In genomic region chr10:77197544-77197943, GRCh38 we compare ENCODE assay signal across 23 cellular contexts.
DNase-seq lines count a peak whose midpoint lies in the region; ATAC-seq, FAIRE-seq and TF ChIP-seq lines count a peak whose summit lies in the region.
"Had no signal": no experiment of that assay in that cellular context is flagged by ENCODE, and none has a peak within 500 bp of the region (broad histone marks: within the 10 kb centered on the region; RNA-seq: fewer than 3 reads in every experiment).

No MANE protein-coding gene starts in this region.

- H3K9me3 Mint-ChIP-seq in stimulated activated memory B cell treated with anti-CD40 and anti-IgM and Interleukin-4, amounts not matched to agents 10 μg/mL and 1 μg/mL and 100 μg/mL, for 72 hours, result no peaks in the 10 kb centered on the region
- H3K9me3 Mint-ChIP-seq: activated CD8-positive, alpha-beta T cell treated with anti-CD3 and anti-CD28 coated beads for 36 hours; CD4-positive, alpha-beta T cell; dendritic cell treated with granulocyte-macrophage colony-stimulating factor and Interleukin-4, amounts not matched to agents 40 ng/mL and 50 ng/mL, for 4 days had no signal

- no peak overlapping the region for H3K9ac ChIP-seq in GM12878 (ENCODE audit: control insufficient read depth, insufficient read depth, low read length)
- H3K9ac ChIP-seq: parathyroid adenoma had no signal

- H3K27me3 Mint-ChIP-seq in stimulated activated memory B cell treated with anti-CD40 and anti-IgM and Interleukin-4, amounts not matched to agents 10 μg/mL and 1 μg/mL and 100 μg/mL, for 72 hours, result peaks cover 38% of the 10 kb centered on the region

- FAIRE-seq in GM12878 (lab: Jason Lieb, UNC), result peak; percentile 62
- FAIRE-seq: islet of Langerhans had no signal

- H3K4me1 ChIP-seq in GM12878 (ENCODE audit: control insufficient read depth, insufficient read depth, low read length), result no peaks in the 10 kb centered on the region; the same call in 1 of the 2 replicates
- no peaks in the 10 kb centered on the region for H3K4me1 ChIP-seq in A673 (ENCODE audit: insufficient read depth, low read length, poor library complexity, severe bottlenecking)
- no peaks in the 10 kb centered on the region for H3K4me1 ChIP-seq in testis
- H3K4me1 ChIP-seq: adrenal gland, parathyroid adenoma, right lobe of liver had no signal

- intact Hi-C loops in GM12878 (cut with micrococcal nuclease; ENCODE audit: unreplicated experiment), result no loop called here
- intact Hi-C loops in A673 (cut with micrococcal nuclease; ENCODE audit: unreplicated experiment), result no loop called here
- intact Hi-C loops in testis (cut with DNase I; ENCODE audit: low total_unique reads), result no loop called here

- under 1% methylated on average over 12 of the region's 12 CpGs for WGBS in GM12878 (ENCODE audit: insufficient coverage, insufficient replicate concordance, low lambda C conversion rate, missing lambda C conversion rate)
- WGBS in testis, 2 donors, result 90 to 91% methylated on average over 12 of the region's 12 CpGs

- CTCF ChIA-PET in GM12878 (lab: Yijun Ruan, JAX), result interaction anchor here (1.4 to 4.8 kb wide), 4 partner anchors 9 to 45 kb away, joined by 3 to 18 read pairs (median 6); no protein-coding TSS in a partner anchor
- CTCF ChIA-PET in A673 (lab: Charles Lee), result no interaction called here

- POLR2A ChIA-PET in GM12878 (lab: Charles Lee) (no interaction called here), A673 (lab: Charles Lee; ENCODE audit: low non-redundant PET) (no interaction called here)

- TF ChIP-seq POLR2A in GM12878 (IDR thresholded peaks at IDR 0.05; ENCODE audit: low read depth, low read length), result no peak
- TF ChIP-seq POLR2A in testis (IDR thresholded peaks at IDR 0.05), result no peak

- H3K4me2 ChIP-seq in GM12878 (ENCODE audit: control insufficient read depth, insufficient read depth), result no peak overlapping the region

- no peaks in the 10 kb centered on the region for H3K79me2 ChIP-seq in GM12878 (ENCODE audit: control insufficient read depth, insufficient read depth, low read length)
- H3K79me2 ChIP-seq: parathyroid adenoma had no signal

- no peak; a peak in 1 of 6 replicates for TF ChIP-seq CTCF in GM12878 (IDR thresholded peaks at IDR 0.05 in 2 of 3, conservative IDR thresholded peaks at IDR 0.05 in 1 of 3; ENCODE audit: control insufficient read depth in 2 of 3, extremely low read depth in 1 of 3, insufficient read depth in 1 of 3, low read depth in 3 of 3, low read length in 3 of 3)
- TF ChIP-seq CTCF in A673 (conservative IDR thresholded peaks at IDR 0.05; ENCODE audit: low read depth, low read length), result no peak
- TF ChIP-seq CTCF in testis (IDR thresholded peaks at IDR 0.05), result no peak

- no peak overlapping the region for H2AFZ ChIP-seq in GM12878 (ENCODE audit: control insufficient read depth, low read depth, low read length)
- H2AFZ ChIP-seq: parathyroid adenoma had no signal

- H3K36me3 ChIP-seq in GM12878 (ENCODE audit: control insufficient read depth in 2 of 2, insufficient read depth in 2 of 2, low read length in 1 of 2) (no peaks in the 10 kb centered on the region), A673 (ENCODE audit: insufficient read depth, low read length, poor library complexity, severe bottlenecking) (no peaks in the 10 kb centered on the region), testis (ENCODE audit: low read depth, missing control alignments) (no peaks in the 10 kb centered on the region)
- H3K36me3 ChIP-seq: adrenal gland, cardiac muscle cell, right lobe of liver, tibial artery had no signal

- H3K9me3 ChIP-seq in GM12878 (replicated peaks; ENCODE audit: control insufficient read depth, insufficient read depth, low read length), result no peaks in the 10 kb centered on the region
- no peaks in the 10 kb centered on the region for H3K9me3 ChIP-seq in A673 (ENCODE audit: low read depth, low read length, poor library complexity, severe bottlenecking)
- no peaks in the 10 kb centered on the region for H3K9me3 ChIP-seq in testis
- H3K9me3 ChIP-seq: adrenal gland, right lobe of liver, tibial artery had no signal

- H4K20me1 ChIP-seq in GM12878 (ENCODE audit: control insufficient read depth, insufficient read depth), result no peaks in the 10 kb centered on the region

- H3K27ac Mint-ChIP-seq in stimulated activated memory B cell treated with anti-CD40 and anti-IgM and Interleukin-4, amounts not matched to agents 10 μg/mL and 1 μg/mL and 100 μg/mL, for 72 hours, result no peak overlapping the region
- H3K27ac Mint-ChIP-seq: activated CD8-positive, alpha-beta T cell treated with anti-CD3 and anti-CD28 coated beads for 36 hours; CD4-positive, alpha-beta T cell; dendritic cell treated with granulocyte-macrophage colony-stimulating factor and Interleukin-4, amounts not matched to agents 40 ng/mL and 50 ng/mL, for 4 days had no signal

- peaks cover 6% of the 10 kb centered on the region for H3K4me1 Mint-ChIP-seq in stimulated activated memory B cell treated with anti-CD40 and anti-IgM and Interleukin-4, amounts not matched to agents 10 μg/mL and 1 μg/mL and 100 μg/mL, for 72 hours

- no peaks in the 10 kb centered on the region for H3K36me3 Mint-ChIP-seq in stimulated activated memory B cell treated with anti-CD40 and anti-IgM and Interleukin-4, amounts not matched to agents 10 μg/mL and 1 μg/mL and 100 μg/mL, for 72 hours

- TF ChIP-seq EP300 in GM12878 (IDR thresholded peaks at IDR 0.05; ENCODE audit: borderline replicate concordance in 1 of 2, control insufficient read depth in 1 of 2, low read depth in 2 of 2, low read length in 2 of 2), result peak in 1 of 2 experiments; percentile 45; a peak in 1 of 4 replicates

- H3K27ac ChIP-seq in GM12878 (ENCODE audit: control insufficient read depth, insufficient read depth), result no peak overlapping the region
- H3K27ac ChIP-seq in A673 (ENCODE audit: low read depth, low read length, poor library complexity, severe bottlenecking), result no peak overlapping the region
- no peak overlapping the region for H3K27ac ChIP-seq in testis
- H3K27ac ChIP-seq: adrenal gland, cardiac muscle cell, parathyroid adenoma, right lobe of liver had no signal

- SMC1A ChIA-PET in GM12878 (lab: Charles Lee; ENCODE audit: uncharacterized antibody, unreplicated experiment), result interaction anchor here (0.7 to 1.5 kb wide), 5 partner anchors 23 to 208 kb away, joined by 3 read pairs; no protein-coding TSS in a partner anchor

- RAD21 ChIA-PET in GM12878 (lab: Charles Lee; ENCODE audit: unreplicated experiment), result interaction anchor here (1.1 to 3.0 kb wide), 6 partner anchors 23 to 514 kb away, joined by 3 to 15 read pairs (median 4); no protein-coding TSS in a partner anchor

- in situ Hi-C loops in GM12878 (cut with MboI), result no loop called here
- in situ Hi-C loops in G401 (cut with HindIII; ENCODE audit: low sequenced_read_pairs), result no loop called here

- BruUV-seq in GM12878 (replicated peaks; lab: Mats Ljungman, UMichigan) (no TSS peak), A673 (replicated peaks; lab: Mats Ljungman, UMichigan) (no TSS peak)

- peak; percentile 87 for ATAC-seq in GM19035 (IDR thresholded peaks at IDR 0.05; ENCODE audit: unreplicated experiment)
- peak; percentile 95 for ATAC-seq in HG02885 (IDR thresholded peaks at IDR 0.05; ENCODE audit: poor library complexity, unreplicated experiment)
- peak; percentile 99 for ATAC-seq in GM12878
- ATAC-seq in stimulated activated memory B cell treated with anti-CD40 and anti-IgM and Interleukin-4, amounts not matched to agents 10 μg/mL and 1 μg/mL and 100 μg/mL, for 72 hours, result peak; percentile 64
- ATAC-seq: activated CD4-positive, CD25-positive, alpha-beta regulatory T cell treated with anti-CD3 and anti-CD28 coated beads, Interleukin-2, amount 50 U/mL, for 24 hours; activated CD8-positive, alpha-beta T cell treated with anti-CD3 and anti-CD28 coated beads for 36 hours; right lobe of liver had no signal

- peaks cover 0 to 2% of the 10 kb centered on the region in 2 experiments; a peak in 1 of 4 replicates for H3K27me3 ChIP-seq in GM12878 (replicated peaks in 1 of 2; ENCODE audit: control insufficient read depth in 2 of 2, insufficient read depth in 2 of 2, low read length in 1 of 2)
- peaks cover 45% of the 10 kb centered on the region for H3K27me3 ChIP-seq in A673 (replicated peaks; ENCODE audit: insufficient read depth, low read depth, low read length, poor library complexity)
- H3K27me3 ChIP-seq in testis, result no peaks in the 10 kb centered on the region
- H3K27me3 ChIP-seq: adrenal gland, cardiac muscle cell, right lobe of liver, tibial artery had no signal

- no peak overlapping the region for H3K4me3 Mint-ChIP-seq in stimulated activated memory B cell treated with anti-CD40 and anti-IgM and Interleukin-4, amounts not matched to agents 10 μg/mL and 1 μg/mL and 100 μg/mL, for 72 hours
- H3K4me3 Mint-ChIP-seq: activated CD8-positive, alpha-beta T cell treated with anti-CD3 and anti-CD28 coated beads for 36 hours; CD4-positive, alpha-beta T cell; dendritic cell treated with granulocyte-macrophage colony-stimulating factor and Interleukin-4, amounts not matched to agents 40 ng/mL and 50 ng/mL, for 4 days had no signal

- TF ChIP-seq RAD21 in GM12878 (IDR thresholded peaks at IDR 0.05; ENCODE audit: insufficient read depth, low read depth, low read length), result no peak

- H3K4me3 ChIP-seq in GM12878, result no peak overlapping the region
- no peak overlapping the region for H3K4me3 ChIP-seq in A673 (ENCODE audit: low read depth, low read length, poor library complexity, severe bottlenecking)
- H3K4me3 ChIP-seq in testis, result no peak overlapping the region
- H3K4me3 ChIP-seq: adrenal gland, cardiac muscle cell, lung, right lobe of liver, tibial artery had no signal

- peak; percentile 55 for DNase-seq in GM12878 (ENCODE audit: low read depth, low spot score)
- no peak for DNase-seq in A673 (ENCODE audit: low spot score)
- DNase-seq in testis, result no peak
- DNase-seq in SIG-M5 (lab: John Stamatoyannopoulos, UW), result no peak
- no peak for DNase-seq in G401 (ENCODE audit: low spot score)
- DNase-seq: activated CD8-positive, alpha-beta T cell treated with anti-CD3 and anti-CD28 coated beads for 36 hours; activated T-cell treated with anti-CD3 and anti-CD28 coated beads, Interleukin-2, amount 50 U/mL, for 1 hour; adrenal gland; CD4-positive, alpha-beta T cell; DMS79 treated with DMSO at 0.1 percent for 48 hours; H7; NCI-H1694 treated with DMSO at 0.1 percent for 48 hours; right lobe of liver; tibial artery had no signal

TF ChIP-seq in GM12878, 131 proteins besides CTCF, POLR2A, EP300 and RAD21 (continues in another document):
- TF ChIP-seq KLF5 (IDR thresholded peaks at IDR 0.05; ENCODE audit: partially characterized antibody), result no peak
- no peak for TF ChIP-seq PML (IDR thresholded peaks at IDR 0.05; ENCODE audit: low read length)
- TF ChIP-seq SREBF2 (IDR thresholded peaks at IDR 0.05; ENCODE audit: low read length), result no peak
